18 cellular contexts compared by ENCODE assay signal in genomic region chr15:53665930-53666329, GRCh38.
DNase-seq lines count a peak whose midpoint lies in the region; FAIRE-seq and TF ChIP-seq lines count a peak whose summit lies in the region.
"Had no signal": no experiment of that assay in that cellular context is flagged by ENCODE, and none has a peak within 500 bp of the region (broad histone marks: within the 10 kb centered on the region; RNA-seq: fewer than 3 reads in every experiment).

No MANE protein-coding gene starts in this region.

- H3K36me3 ChIP-seq in endothelial cell of umbilical vein (ENCODE audit: control insufficient read depth in 2 of 2, extremely low read depth in 1 of 2, insufficient read depth in 2 of 2, low read length in 2 of 2) = no peaks in the 10 kb centered on the region
- H3K36me3 ChIP-seq: neutrophil had no signal

- H3K27ac ChIP-seq in endothelial cell of umbilical vein (ENCODE audit: insufficient read depth, low read depth, low read length) = no peak overlapping the region
- H3K27ac ChIP-seq: neutrophil, RWPE1 had no signal

- no peaks in the 10 kb centered on the region for H3K27me3 Mint-ChIP-seq in progenitor cell of endocrine pancreas

- TF ChIP-seq CTCF in endothelial cell of umbilical vein (IDR thresholded peaks at IDR 0.05; ENCODE audit: extremely low read depth in 1 of 2, insufficient read depth in 1 of 2, low read depth in 1 of 2, low read length in 2 of 2) = no peak
- peak; percentile 45 for TF ChIP-seq CTCF in progenitor cell of endocrine pancreas (IDR thresholded peaks at IDR 0.05; ENCODE audit: unreplicated experiment)

- H3K4me1 ChIP-seq in endothelial cell of umbilical vein (ENCODE audit: control insufficient read depth, extremely low read depth, insufficient read depth, low read length) = no peaks in the 10 kb centered on the region

- no peaks in the 10 kb centered on the region for H3K9me1 ChIP-seq in endothelial cell of umbilical vein (replicated peaks; ENCODE audit: control insufficient read depth, extremely low read depth, insufficient read depth, low read length)

- CTCF ChIA-PET in endothelial cell of umbilical vein (lab: Charles Lee) = no interaction called here

- H3K4me2 ChIP-seq in endothelial cell of umbilical vein (ENCODE audit: insufficient read depth, low read length) = no peak overlapping the region

- peak overlapping the region; percentile 4 for H3K27ac Mint-ChIP-seq in progenitor cell of endocrine pancreas
- H3K27ac Mint-ChIP-seq: activated naive CD8-positive, alpha-beta T cell; activated T-cell treated with anti-CD3 and anti-CD28 coated beads, Interleukin-2, amount 50 U/mL, for 72 hours; WTC11 had no signal

- H3K27me3 ChIP-seq in endothelial cell of umbilical vein (ENCODE audit: control insufficient read depth in 2 of 2, insufficient read depth in 2 of 2, low read length in 2 of 2) = no peaks in the 10 kb centered on the region
- H3K27me3 ChIP-seq: neutrophil had no signal

- no peak overlapping the region for H3K4me3 Mint-ChIP-seq in progenitor cell of endocrine pancreas (ENCODE audit: low read depth)
- H3K4me3 Mint-ChIP-seq: activated naive CD8-positive, alpha-beta T cell; activated T-cell treated with anti-CD3 and anti-CD28 coated beads, Interleukin-2, amount 50 U/mL, for 72 hours; WTC11 had no signal

- DNase-seq in NCI-H345 (lab: John Stamatoyannopoulos, UW) (peak; percentile 7), NCI-H345 treated with DMSO at 0.1 percent for 48 hours (lab: John Stamatoyannopoulos, UW; ENCODE audit: unreplicated experiment) (no peak), NCI-H69 (lab: John Stamatoyannopoulos, UW) (peak; percentile 67), endothelial cell of umbilical vein (ENCODE audit: low read depth, low spot score) (peak; percentile 5), progenitor cell of endocrine pancreas (ENCODE audit: low spot score, unreplicated experiment) (no peak), iPS-NIHi7 (ENCODE audit: extremely low spot score) (no peak), nucleus accumbens (lab: John Stamatoyannopoulos, UW) (no peak)
- no peak for DNase-seq in activated CD4-positive, alpha-beta T cell treated with anti-CD3 and anti-CD28 coated beads for 4 hours
- DNase-seq: activated T-cell treated with anti-CD3 and anti-CD28 coated beads, Interleukin-2, amount 50 U/mL, for 72 hours; kidney glomerular epithelial cell; midbrain; NCI-H1694 treated with DMSO at 0.1 percent for 48 hours; NCI-H774; T-helper 1 cell had no signal

- FAIRE-seq in endothelial cell of umbilical vein (lab: Jason Lieb, UNC) = no peak

- no peaks in the 10 kb centered on the region for H3K9me3 Mint-ChIP-seq in progenitor cell of endocrine pancreas (ENCODE audit: low read depth)
- H3K9me3 Mint-ChIP-seq: activated T-cell treated with anti-CD3 and anti-CD28 coated beads, Interleukin-2, amount 50 U/mL, for 72 hours; WTC11 had no signal

- no peak overlapping the region for H3K9ac ChIP-seq in endothelial cell of umbilical vein (replicated peaks; ENCODE audit: extremely low read depth, insufficient read depth, low read length)

- intact Hi-C loops in endothelial cell of umbilical vein (cut with micrococcal nuclease) = no loop called here

- H3K79me2 ChIP-seq in endothelial cell of umbilical vein (ENCODE audit: control insufficient read depth, insufficient read depth, low read length) = no peaks in the 10 kb centered on the region

- H3K4me3 ChIP-seq in endothelial cell of umbilical vein (replicated peaks in 1 of 3; ENCODE audit: insufficient read depth in 1 of 3, low read depth in 1 of 3, low read length in 3 of 3) = no peak overlapping the region

- peaks cover 12% of the 10 kb centered on the region for H3K4me1 Mint-ChIP-seq in progenitor cell of endocrine pancreas (ENCODE audit: low read depth)
- H3K4me1 Mint-ChIP-seq: WTC11 had no signal

- H3K9me3 ChIP-seq in endothelial cell of umbilical vein (replicated peaks; ENCODE audit: control insufficient read depth, insufficient read depth, low read length) = no peaks in the 10 kb centered on the region
- H3K9me3 ChIP-seq: neutrophil had no signal

- no peaks in the 10 kb centered on the region for H4K20me1 ChIP-seq in endothelial cell of umbilical vein (replicated peaks; ENCODE audit: control insufficient read depth, extremely low read depth, insufficient read depth, low read length)

- dilution Hi-C loops in endothelial cell of umbilical vein (cut with MboI; ENCODE audit: extremely low pct_ligation_motif_present, low sequenced_read_pairs) = no loop called here

- POLR2A ChIA-PET in endothelial cell of umbilical vein (lab: Charles Lee) = no interaction called here

- peaks cover 2% of the 10 kb centered on the region for H3K36me3 Mint-ChIP-seq in progenitor cell of endocrine pancreas (ENCODE audit: insufficient read depth)
- H3K36me3 Mint-ChIP-seq: activated naive CD8-positive, alpha-beta T cell; WTC11 had no signal

- no peak for TF ChIP-seq POLR2A in endothelial cell of umbilical vein (IDR thresholded peaks at IDR 0.05; ENCODE audit: low read depth, low read length)

- H2AFZ ChIP-seq in endothelial cell of umbilical vein (ENCODE audit: low read depth, low read length) = no peak overlapping the region

- BruUV-seq in endothelial cell of umbilical vein (replicated peaks; lab: Mats Ljungman, UMichigan) = no TSS peak

TF ChIP-seq in endothelial cell of umbilical vein, 7 proteins besides CTCF, POLR2A, EP300 and RAD21:
- TF ChIP-seq EZH2 (IDR thresholded peaks at IDR 0.05; ENCODE audit: borderline replicate concordance, low read depth, low read length, severe bottlenecking) (no peak), GATA2 (IDR thresholded peaks at IDR 0.05; ENCODE audit: insufficient read depth, insufficient read length, low read depth, low read length) (no peak), POLR2AphosphoS5 (IDR thresholded peaks at IDR 0.05; ENCODE audit: insufficient read depth, low read depth, low read length) (no peak), FOS (IDR thresholded peaks at IDR 0.05; ENCODE audit: borderline replicate concordance, insufficient read depth, low read length) (no peak), MAX (IDR thresholded peaks at IDR 0.05; ENCODE audit: insufficient read depth, insufficient read length) (no peak), MYC (IDR thresholded peaks at IDR 0.05; ENCODE audit: low read depth, low read length) (no peak), JUN (IDR thresholded peaks at IDR 0.05; ENCODE audit: borderline replicate concordance, insufficient read depth, insufficient read length, low read depth) (no peak)

Comparison
In these comparisons a context has a peak if more than half of its experiments do, and no peak if none do; other contexts are left out.
1. DNase-seq: peak in NCI-H345 (single experiment), NCI-H69 (single experiment) and endothelial cell of umbilical vein (single experiment); none in NCI-H345 treated with DMSO at 0.1 percent for 48 hours (single experiment), progenitor cell of endocrine pancreas (single experiment), iPS-NIHi7 (single experiment), activated CD4-positive, alpha-beta T cell treated with anti-CD3 and anti-CD28 coated beads for 4 hours (0 of 2) and nucleus accumbens (0 of 56).